22 cellular contexts compared by ENCODE assay signal in the genomic region with DNA sequence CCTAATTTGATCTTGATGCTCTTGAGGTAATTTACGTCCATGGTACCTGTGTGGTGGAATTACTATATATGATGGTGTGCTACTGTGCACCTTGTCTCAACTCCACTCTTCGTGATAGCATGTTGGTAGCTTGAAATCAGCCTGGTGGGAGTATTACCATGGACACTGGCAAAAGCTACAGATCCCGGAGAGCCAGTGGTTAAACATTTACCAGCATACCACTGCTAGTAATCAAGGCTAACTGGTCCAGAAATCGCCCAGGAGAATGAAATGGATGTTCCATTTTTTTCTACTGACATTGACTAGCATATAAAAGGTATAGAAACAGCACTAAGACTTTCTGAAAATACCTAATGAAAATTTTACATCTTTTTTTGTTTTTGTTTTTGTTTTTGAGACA. TPM values are rescaled to one million over a fixed set of nuclear protein-coding genes. Genes with fewer than 3 reads are reported as not detected.
DNase-seq lines count a peak whose midpoint lies in the region; ATAC-seq, FAIRE-seq and TF ChIP-seq lines count a peak whose summit lies in the region.
"Had no signal": no experiment of that assay in that cellular context is flagged by ENCODE, and none has a peak within 500 bp of the region (broad histone marks: within the 10 kb centered on the region; RNA-seq: fewer than 3 reads in every experiment).

No MANE protein-coding gene starts in this region.

- no peak overlapping the region for H3K27ac ChIP-seq in esophagus muscularis mucosa (replicated peaks in 1 of 4)
- H3K27ac ChIP-seq in HepG2 (ENCODE audit: extremely low read length, insufficient read depth, low read length): no peak overlapping the region
- H3K27ac ChIP-seq: HL-60, PC-9, SJSA1 had no signal

- DNase-seq in activated CD8-positive, alpha-beta memory T cell treated with anti-CD3 and anti-CD28 coated beads, Interleukin-2, amount 10 ng/mL, durations not matched to agents 7 days and 5 days: peak; percentile 15
- no peak for DNase-seq in activated CD8-positive, alpha-beta memory T cell treated with anti-CD3 and anti-CD28 coated beads, Interleukin-2, amount 50 U/mL, for 4 hours
- DNase-seq in esophagus muscularis mucosa (ENCODE audit: extremely low spot score) (peak; percentile 37), HepG2 (ENCODE audit: low spot score) (peak; percentile 63), DMS 273 (lab: John Stamatoyannopoulos, UW; ENCODE audit: unreplicated experiment) (no peak)
- DNase-seq: 8988T, COR-L47, DMS79 treated with DMSO at 0.1 percent for 48 hours, H9, Kasumi-1, MG63, NCI-H1048, NCI-H1436, NCI-H1930, NCI-H526, PC-9 had no signal

- in situ Hi-C loops in HepG2 (cut with HindIII; ENCODE audit: extremely low pct_ligation_motif_present, low pct_unique_long_range_greater_than_20kb): no loop called here

- TF ChIP-seq EP300 in esophagus muscularis mucosa (IDR thresholded peaks at IDR 0.05) (no peak), HepG2 (IDR thresholded peaks at IDR 0.05; ENCODE audit: low read depth in 2 of 2, low read length in 2 of 2) (no peak), HepG2 (CRISPR knock-in tag; IDR thresholded peaks at IDR 0.05; ENCODE audit: borderline replicate concordance) (no peak)

- peaks cover 25% of the 10 kb centered on the region for H3K36me3 Mint-ChIP-seq in activated CD8-positive, alpha-beta memory T cell treated with anti-CD3 and anti-CD28 coated beads, Interleukin-2, amount 10 ng/mL, durations not matched to agents 7 days and 5 days

- POLR2A ChIA-PET in HepG2 (lab: Yijun Ruan, JAX): interaction anchor here (1.5 to 2.1 kb wide), 4 partner anchors 10 to 31 kb away, joined by 3 to 10 read pairs (median 8); partner anchors contain the start of gene ELK4

- H2AFZ ChIP-seq in HepG2 (ENCODE audit: low read length): no peak overlapping the region
- H2AFZ ChIP-seq: PC-9 had no signal

- H3K27me3 Mint-ChIP-seq in activated CD8-positive, alpha-beta memory T cell treated with anti-CD3 and anti-CD28 coated beads, Interleukin-2, amount 10 ng/mL, durations not matched to agents 7 days and 5 days: no peaks in the 10 kb centered on the region
- H3K27me3 Mint-ChIP-seq: B cell had no signal

- 88% methylated on average over 4 of the region's 4 CpGs for whole genome bisulfite sequencing in esophagus muscularis mucosa
- WGBS in HepG2 (ENCODE audit: low lambda C conversion rate): 40% methylated on average over 4 of the region's 4 CpGs

- H3K4me3 ChIP-seq in esophagus muscularis mucosa (no peak overlapping the region), HepG2 (replicated peaks in 1 of 3; ENCODE audit: insufficient read depth in 1 of 3, low read depth in 2 of 3, low read length in 3 of 3) (no peak overlapping the region)
- H3K4me3 ChIP-seq: MG63, PC-9, SJSA1 had no signal

- H3K9me3 ChIP-seq in esophagus muscularis mucosa: no peaks in the 10 kb centered on the region
- no peaks in the 10 kb centered on the region for H3K9me3 ChIP-seq in HepG2 (ENCODE audit: low read length)
- H3K9me3 ChIP-seq: MG63, SJSA1 had no signal

- ATAC-seq in activated CD8-positive, alpha-beta memory T cell treated with anti-CD3 and anti-CD28 coated beads, Interleukin-2, amount 10 ng/mL, durations not matched to agents 7 days and 5 days: no peak
- ATAC-seq in HepG2: peak; percentile 93
- no peak for ATAC-seq in HG03025 (IDR thresholded peaks at IDR 0.05; ENCODE audit: low FRiP score, unreplicated experiment)
- no peak for ATAC-seq in GM19023 (IDR thresholded peaks at IDR 0.05; ENCODE audit: unreplicated experiment)
- ATAC-seq in HG02588 (IDR thresholded peaks at IDR 0.05; ENCODE audit: unreplicated experiment): no peak

- no peaks in the 10 kb centered on the region for H3K27me3 ChIP-seq in esophagus muscularis mucosa
- no peaks in the 10 kb centered on the region for H3K27me3 ChIP-seq in HepG2 (ENCODE audit: control insufficient read depth in 1 of 2, insufficient read depth in 2 of 2, low read length in 2 of 2)
- H3K27me3 ChIP-seq: MG63, SJSA1 had no signal

- CTCF ChIA-PET in activated CD8-positive, alpha-beta memory T cell treated with anti-CD3 and anti-CD28 coated beads, Interleukin-2, amount 10 ng/mL, durations not matched to agents 7 days and 5 days (lab: Charles Lee): interaction anchor here (0.7 to 5.4 kb wide), 10 partner anchors 9 to 112 kb away, joined by 3 to 46 read pairs (median 4); no protein-coding TSS in a partner anchor
- CTCF ChIA-PET in HepG2 (lab: Yijun Ruan, JAX; ENCODE audit: low intra/inter-chr PET ratio, low total read pairs): no interaction called here

- no peaks in the 10 kb centered on the region for H4K20me1 ChIP-seq in HepG2 (ENCODE audit: insufficient read depth, low read length)

- no TSS peak for BruUV-seq in HepG2 (replicated peaks; lab: Mats Ljungman, UMichigan)

- peaks cover 28 to 33% (median 32%) of the 10 kb centered on the region in 4 donors for H3K4me1 ChIP-seq in esophagus muscularis mucosa
- peaks cover 25% of the 10 kb centered on the region for H3K4me1 ChIP-seq in HepG2 (ENCODE audit: insufficient read depth, low read length)
- H3K4me1 ChIP-seq: SJSA1 had no signal

- TF ChIP-seq POLR2A in esophagus muscularis mucosa (IDR thresholded peaks at IDR 0.05; ENCODE audit: low read depth) (no peak), HepG2 (IDR thresholded peaks at IDR 0.05; ENCODE audit: insufficient read depth in 1 of 2, low read depth in 2 of 2, low read length in 2 of 2) (no peak)

- H3K9me3 Mint-ChIP-seq in activated CD8-positive, alpha-beta memory T cell treated with anti-CD3 and anti-CD28 coated beads, Interleukin-2, amount 10 ng/mL, durations not matched to agents 7 days and 5 days (ENCODE audit: low read depth): no peaks in the 10 kb centered on the region
- H3K9me3 Mint-ChIP-seq: H9 had no signal

- peaks cover 19% of the 10 kb centered on the region for H3K4me1 Mint-ChIP-seq in activated CD8-positive, alpha-beta memory T cell treated with anti-CD3 and anti-CD28 coated beads, Interleukin-2, amount 10 ng/mL, durations not matched to agents 7 days and 5 days

- FAIRE-seq in HepG2 (lab: Jason Lieb, UNC): peak; percentile 84

- no peak overlapping the region for H3K27ac Mint-ChIP-seq in activated CD8-positive, alpha-beta memory T cell treated with anti-CD3 and anti-CD28 coated beads, Interleukin-2, amount 10 ng/mL, durations not matched to agents 7 days and 5 days
- H3K27ac Mint-ChIP-seq: B cell, H9 had no signal

- no peak overlapping the region for H3K4me3 Mint-ChIP-seq in activated CD8-positive, alpha-beta memory T cell treated with anti-CD3 and anti-CD28 coated beads, Interleukin-2, amount 10 ng/mL, durations not matched to agents 7 days and 5 days
- H3K4me3 Mint-ChIP-seq: B cell, H9 had no signal

- no peak for TF ChIP-seq RAD21 in HepG2 (CRISPR knock-in tag; IDR thresholded peaks at IDR 0.05)

- H3K9ac ChIP-seq in HepG2 (ENCODE audit: insufficient read depth, low read depth, low read length): no peak overlapping the region

- H3K4me2 ChIP-seq in HepG2 (ENCODE audit: low read depth, low read length): peak overlapping the region; percentile 19; the same call in 1 of the 2 replicates
- H3K4me2 ChIP-seq: PC-9 had no signal

- intact Hi-C loops in esophagus muscularis mucosa (cut with DNase I): no loop called here
- intact Hi-C loops in HepG2 (cut with micrococcal nuclease; ENCODE audit: unreplicated experiment): no loop called here

- TF ChIP-seq CTCF in esophagus muscularis mucosa (IDR thresholded peaks at IDR 0.05) (no peak), HepG2 (CRISPR knock-in tag; IDR thresholded peaks at IDR 0.05) (0 out of 2 replicates have a peak, but pooled peaks have one; percentile 5)

- H3K36me3 ChIP-seq in esophagus muscularis mucosa: peaks cover 0 to 35% (median 12%) of the 10 kb centered on the region in 4 donors
- H3K36me3 ChIP-seq in HepG2 (replicated peaks in 1 of 2; ENCODE audit: control insufficient read depth in 1 of 2, insufficient read depth in 2 of 2, low read length in 2 of 2): peaks cover 7 to 19% of the 10 kb centered on the region in 2 experiments; a peak in 3 of 5 replicates

- H3K79me2 ChIP-seq in HepG2 (ENCODE audit: insufficient read depth, low read length): no peaks in the 10 kb centered on the region

TF ChIP-seq in HepG2, 621 proteins besides CTCF, POLR2A, EP300 and RAD21 (continues in another document):
- TF ChIP-seq TEAD3 (CRISPR knock-in tag; optimal IDR thresholded peaks at IDR 0.05; ENCODE audit: borderline replicate concordance) (peak; percentile 11), TGIF2 (CRISPR knock-in tag; IDR thresholded peaks at IDR 0.05) (no peak)

RNA-seq across cellular contexts. Expression of gene ELK4, which starts 30.6 kb away (rescaled TPM):
- 10 to 100 TPM; 70.9 to 79.7 TPM for total RNA-seq in activated CD8-positive, alpha-beta memory T cell treated with anti-CD3 and anti-CD28 coated beads, Interleukin-2, amount 10 ng/mL, durations not matched to agents 7 days and 5 days
- total RNA-seq in esophagus muscularis mucosa: 10 to 100 TPM; 18.7 to 23.2 (median 20.5) TPM
- 13.1 and 15.0 TPM in 2 replicates for total RNA-seq in HepG2 (2016; rRNA removed; fragmentation: Illumina TruSeq; extraction: Trizol)
- 17.4 and 18.2 TPM in 2 replicates for total RNA-seq in HepG2 (2016; cell fraction: cytosol; rRNA removed; fragmentation: Illumina TruSeq; extraction: Trizol; ENCODE audit: low read depth)
- 12.5 and 14.4 TPM in 2 replicates for total RNA-seq in HepG2 (2016; cell fraction: insoluble cytoplasmic fraction; rRNA removed; fragmentation: Illumina TruSeq; extraction: Trizol)
- 27.6 and 35.3 TPM in 2 replicates for total RNA-seq in HepG2 (2016; cell fraction: membrane; rRNA removed; fragmentation: Illumina TruSeq; extraction: Trizol)
- total RNA-seq in HepG2 (2016; cell fraction: nucleus; rRNA removed; fragmentation: Illumina TruSeq; extraction: Trizol): 14.7 and 15.8 TPM in 2 replicates
- polyA plus RNA-seq in HepG2 (2011; rRNA removed): 6.8 and 8.3 TPM in 2 replicates
- 2.3 and 3.5 TPM in 2 replicates for polyA plus RNA-seq in HepG2 (2011; cell fraction: cytosol; rRNA removed)
- 11.0 and 12.1 TPM in 2 replicates for polyA plus RNA-seq in HepG2 (2011; cell fraction: nucleus; rRNA removed)
- 9.9 and 11.2 TPM in 2 replicates for polyA plus RNA-seq in HepG2 (2012)
- 9.0 and 9.8 TPM in 2 replicates for polyA plus RNA-seq in HepG2 (2016; cell fraction: cytosol; fragmentation: Illumina TruSeq; extraction: Trizol; ENCODE audit: low read depth)
- polyA plus RNA-seq in HepG2 (2016; cell fraction: insoluble cytoplasmic fraction; fragmentation: Illumina TruSeq; extraction: Trizol; ENCODE audit: low read depth): 12.2 TPM in 2 replicates
- 15.0 TPM in 2 replicates for polyA plus RNA-seq in HepG2 (2016; cell fraction: membrane; fragmentation: Illumina TruSeq; extraction: Trizol; ENCODE audit: low read depth)
- 20.1 and 20.3 TPM in 2 replicates for polyA plus RNA-seq in HepG2 (2016; cell fraction: nucleus; fragmentation: Illumina TruSeq; extraction: Trizol; ENCODE audit: insufficient read depth, low read depth)
- polyA minus RNA-seq in HepG2 (2011; rRNA and poly(A)+ RNA removed; ENCODE audit: low replicate concordance): 12.0 and 30.8 TPM in 2 replicates
- polyA minus RNA-seq in HepG2 (2011; cell fraction: cytosol; rRNA and poly(A)+ RNA removed): 11.9 and 12.8 TPM in 2 replicates
- 21.0 and 22.3 TPM in 2 replicates for polyA minus RNA-seq in HepG2 (2011; cell fraction: nucleus; rRNA and poly(A)+ RNA removed)

Comparison
In these comparisons a context has a peak if more than half of its experiments do, and no peak if none do; other contexts are left out.
1. DNase-seq: peak in activated CD8-positive, alpha-beta memory T cell treated with anti-CD3 and anti-CD28 coated beads, Interleukin-2, amount 10 ng/mL, durations not matched to agents 7 days and 5 days (single experiment), esophagus muscularis mucosa (single experiment) and HepG2 (single experiment); none in activated CD8-positive, alpha-beta memory T cell treated with anti-CD3 and anti-CD28 coated beads, Interleukin-2, amount 50 U/mL, for 4 hours (single experiment) and DMS 273 (single experiment).